21 cellular contexts compared by ENCODE assay signal in the genomic region with DNA sequence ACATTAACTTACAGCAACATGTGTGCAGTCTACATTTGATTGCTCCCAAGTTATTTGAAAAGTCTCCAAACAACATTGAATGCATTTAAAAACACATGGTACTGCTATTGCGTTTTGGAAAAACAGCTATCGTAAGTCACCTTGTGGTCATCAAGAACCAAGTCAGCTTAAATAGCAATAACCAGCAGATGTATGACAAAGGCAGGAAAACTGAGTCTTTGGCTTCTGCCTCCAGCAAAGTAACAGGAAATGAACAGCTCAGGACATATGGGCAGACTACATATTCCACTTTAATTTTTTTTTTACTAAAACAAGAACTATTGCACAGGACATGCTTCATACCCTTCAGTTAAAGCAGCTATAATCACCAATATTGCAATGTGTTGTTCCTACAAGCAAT.
"Had no signal": no experiment of that assay in that cellular context is flagged by ENCODE, and none has a peak within 500 bp of the region (broad histone marks: within the 10 kb centered on the region; RNA-seq: fewer than 3 reads in every experiment).

No MANE protein-coding gene starts in this region.

- H3K4me1 Mint-ChIP-seq: activated naive CD8-positive, alpha-beta T cell treated with anti-CD3 and anti-CD28 coated beads, Interleukin-2, amount 50 U/mL, for 24 hours; naive thymus-derived CD4-positive, alpha-beta T cell; stimulated activated naive B cell treated with anti-CD40 and anti-IgM and Interleukin-4, amounts not matched to agents 10 μg/mL and 1 μg/mL and 100 μg/mL, for 72 hours had no signal

- H3K27me3 Mint-ChIP-seq: activated naive CD8-positive, alpha-beta T cell treated with anti-CD3 and anti-CD28 coated beads, Interleukin-2, amount 50 U/mL, for 24 hours; naive thymus-derived CD4-positive, alpha-beta T cell; stimulated activated naive B cell treated with anti-CD40 and anti-IgM and Interleukin-4, amounts not matched to agents 10 μg/mL and 1 μg/mL and 100 μg/mL, for 72 hours had no signal

- DNase-seq: activated CD4-positive, CD25-positive, alpha-beta regulatory T cell treated with anti-CD3 and anti-CD28 coated beads, Interleukin-2, amount 50 U/mL, for 72 hours; activated naive CD4-positive, alpha-beta T cell treated with anti-CD3 and anti-CD28 coated beads for 36 hours; activated naive CD8-positive, alpha-beta T cell treated with anti-CD3 and anti-CD28 coated beads, Interleukin-2, amount 50 U/mL, for 24 hours; activated T-cell treated with anti-CD3 and anti-CD28 coated beads, Interleukin-2, amount 50 U/mL, for 1 hour; caudate nucleus; effector CD4-positive, alpha-beta T cell; esophagus squamous epithelium; mammary epithelial cell; naive thymus-derived CD4-positive, alpha-beta T cell; pancreas; stimulated activated CD4-positive, alpha-beta T cell treated with anti-CD3 and anti-CD28 coated beads, Interleukin-2, amount 100 ng/mL, for 48 hours; stimulated activated naive B cell treated with anti-CD40 and anti-IgM and Interleukin-4, amounts not matched to agents 10 μg/mL and 1 μg/mL and 100 μg/mL, for 72 hours; T-helper 9 cell; thyroid gland had no signal

- H3K9me3 Mint-ChIP-seq: activated naive CD8-positive, alpha-beta T cell treated with anti-CD3 and anti-CD28 coated beads, Interleukin-2, amount 50 U/mL, for 24 hours; stimulated activated naive B cell treated with anti-CD40 and anti-IgM and Interleukin-4, amounts not matched to agents 10 μg/mL and 1 μg/mL and 100 μg/mL, for 72 hours had no signal

- H3K36me3 ChIP-seq: esophagus squamous epithelium, pancreas, thyroid gland had no signal

- H3K4me3 ChIP-seq: coronary artery, esophagus squamous epithelium, hepatocyte, pancreas, thyroid gland had no signal

- H2AFZ ChIP-seq: hepatocyte had no signal

- H3K4me1 ChIP-seq: esophagus squamous epithelium, pancreas, thyroid gland had no signal

- H3K4me2 ChIP-seq: hepatocyte had no signal

- H3K27me3 ChIP-seq: esophagus squamous epithelium, hepatocyte, pancreas, thyroid gland had no signal

- H3K36me3 Mint-ChIP-seq: naive thymus-derived CD4-positive, alpha-beta T cell; stimulated activated naive B cell treated with anti-CD40 and anti-IgM and Interleukin-4, amounts not matched to agents 10 μg/mL and 1 μg/mL and 100 μg/mL, for 72 hours had no signal

- FAIRE-seq: astrocyte, keratinocyte, urothelium cell line had no signal

- H3K27ac Mint-ChIP-seq: activated naive CD4-positive, alpha-beta T cell treated with anti-CD3 and anti-CD28 coated beads for 36 hours; activated naive CD8-positive, alpha-beta T cell treated with anti-CD3 and anti-CD28 coated beads, Interleukin-2, amount 50 U/mL, for 24 hours; activated T-helper 2 cell treated with anti-CD3 and anti-CD28 coated beads, Interferon-gamma antibody, Interleukin-2, Interleukin-4, amounts not matched to agents 10 μg/mL and 5 μg/mL and 100 μg/mL, durations not matched to agents 14 hours and 24 hours and 36 hours; naive thymus-derived CD4-positive, alpha-beta T cell; stimulated activated naive B cell treated with anti-CD40 and anti-IgM and Interleukin-4, amounts not matched to agents 10 μg/mL and 1 μg/mL and 100 μg/mL, for 72 hours had no signal

- H3K79me2 ChIP-seq: hepatocyte had no signal

- ATAC-seq: activated naive CD8-positive, alpha-beta T cell treated with anti-CD3 and anti-CD28 coated beads, Interleukin-2, amount 50 U/mL, for 24 hours; left lobe of liver; naive thymus-derived CD4-positive, alpha-beta T cell; pancreas; stimulated activated naive B cell treated with anti-CD40 and anti-IgM and Interleukin-4, amounts not matched to agents 10 μg/mL and 1 μg/mL and 100 μg/mL, for 72 hours had no signal

- H3K4me3 Mint-ChIP-seq: activated naive CD4-positive, alpha-beta T cell treated with anti-CD3 and anti-CD28 coated beads for 36 hours; activated naive CD8-positive, alpha-beta T cell treated with anti-CD3 and anti-CD28 coated beads, Interleukin-2, amount 50 U/mL, for 24 hours; naive thymus-derived CD4-positive, alpha-beta T cell; stimulated activated naive B cell treated with anti-CD40 and anti-IgM and Interleukin-4, amounts not matched to agents 10 μg/mL and 1 μg/mL and 100 μg/mL, for 72 hours had no signal

- H3K27ac ChIP-seq: coronary artery, esophagus squamous epithelium, hepatocyte, pancreas, thyroid gland had no signal

- H3K9me3 ChIP-seq: esophagus squamous epithelium, pancreas, thyroid gland had no signal
